ENCODE assay signal across 8 cellular contexts in genomic region chr12:48104531-48104930, GRCh38. TPM values are rescaled to one million over a fixed set of nuclear protein-coding genes. Genes with fewer than 3 reads are reported as not detected.
DNase-seq lines count a peak whose midpoint lies in the region; ATAC-seq and TF ChIP-seq lines count a peak whose summit lies in the region.

No MANE protein-coding gene starts in this region.

- H3K27me3 Mint-ChIP-seq in central memory CD8-positive, alpha-beta T cell, result no peaks in the 10 kb centered on the region
- H3K27me3 Mint-ChIP-seq in nephron progenitor cell (ENCODE audit: low read depth, poor library complexity), result peaks cover 16% of the 10 kb centered on the region

- H3K4me3 ChIP-seq in KMS-11 (IDR thresholded peaks at IDR 0.05; ENCODE audit: insufficient read depth, low read depth, low read length), result no peak overlapping the region
- H3K4me3 ChIP-seq in thyroid gland (replicated peaks in 1 of 3), result no peak overlapping the region

- ATAC-seq in central memory CD8-positive, alpha-beta T cell (replicated peaks; ENCODE audit: extremely low read depth, poor library complexity, severe bottlenecking), result no peak

- peak overlapping the region; percentile 95 for H3K9ac ChIP-seq in KMS-11

- TF ChIP-seq POLR2A in thyroid gland (IDR thresholded peaks at IDR 0.05), result no peak

- H3K9me3 Mint-ChIP-seq in central memory CD8-positive, alpha-beta T cell, result no peaks in the 10 kb centered on the region
- H3K9me3 Mint-ChIP-seq in nephron progenitor cell, result no peaks in the 10 kb centered on the region

- H3K36me3 ChIP-seq in KMS-11 (ENCODE audit: insufficient read depth) (no peaks in the 10 kb centered on the region), thyroid gland (no peaks in the 10 kb centered on the region)

- peaks cover 38% of the 10 kb centered on the region for H3K4me1 Mint-ChIP-seq in central memory CD8-positive, alpha-beta T cell
- H3K4me1 Mint-ChIP-seq in nephron progenitor cell, result peaks cover 47% of the 10 kb centered on the region

- peak overlapping the region; percentile 81 for H3K4me2 ChIP-seq in KMS-11

- no peak for TF ChIP-seq CTCF in KMS-11 (conservative IDR thresholded peaks at IDR 0.05; ENCODE audit: low read depth, low read length)
- no peak for TF ChIP-seq CTCF in nephron progenitor cell (IDR thresholded peaks at IDR 0.05)
- TF ChIP-seq CTCF in thyroid gland (IDR thresholded peaks at IDR 0.05), result no peak

- H3K27ac ChIP-seq in KMS-11 (peak overlapping the region; percentile 98), thyroid gland (no peak overlapping the region)

- no peaks in the 10 kb centered on the region for H3K27me3 ChIP-seq in KMS-11 (ENCODE audit: insufficient read depth, low read depth)
- H3K27me3 ChIP-seq in thyroid gland, result no peaks in the 10 kb centered on the region

- DNase-seq in DMS79 treated with DMSO at 0.1 percent for 48 hours (lab: John Stamatoyannopoulos, UW) (peak; percentile 29), nephron progenitor cell (no peak), thyroid gland (no peak), NCI-H774 (lab: John Stamatoyannopoulos, UW) (no peak), C1 segment of cervical spinal cord (lab: John Stamatoyannopoulos, UW) (no peak), foreskin melanocyte (no peak)
- DNase-seq in central memory CD8-positive, alpha-beta T cell (ENCODE audit: low spot score in 2 of 2), result no peak

- H3K36me3 Mint-ChIP-seq in central memory CD8-positive, alpha-beta T cell (ENCODE audit: insufficient read depth), result peaks cover 19% of the 10 kb centered on the region
- no peaks in the 10 kb centered on the region for H3K36me3 Mint-ChIP-seq in nephron progenitor cell (ENCODE audit: low read depth)

- H2AFZ ChIP-seq in KMS-11 (ENCODE audit: low read depth), result no peak overlapping the region

- H3K4me1 ChIP-seq in KMS-11 (ENCODE audit: low read depth, poor library complexity, severe bottlenecking), result peaks cover 42% of the 10 kb centered on the region
- H3K4me1 ChIP-seq in thyroid gland, result peaks cover 7 to 16% of the 10 kb centered on the region in 2 donors

- H3K27ac Mint-ChIP-seq in central memory CD8-positive, alpha-beta T cell (ENCODE audit: low read depth), result peak overlapping the region; percentile 92
- no peak overlapping the region for H3K27ac Mint-ChIP-seq in nephron progenitor cell

- H3K4me3 Mint-ChIP-seq in central memory CD8-positive, alpha-beta T cell, result peak overlapping the region; percentile 93
- H3K4me3 Mint-ChIP-seq in nephron progenitor cell, result peak overlapping the region; percentile 95

- H3K79me2 ChIP-seq in KMS-11 (ENCODE audit: insufficient read depth, low read depth), result peaks cover 53% of the 10 kb centered on the region

- H4K20me1 ChIP-seq in KMS-11 (ENCODE audit: insufficient read depth), result no peaks in the 10 kb centered on the region

- intact Hi-C loops in thyroid gland (cut with DNase I), result no loop called here

- H3K9me3 ChIP-seq in thyroid gland, result no peaks in the 10 kb centered on the region

- 54% methylated on average over 4 of the region's 4 CpGs for WGBS in thyroid gland, 2 donors

RNA-seq across cellular contexts. Expression of gene SENP1, which starts 1.3 kb away (rescaled TPM):
- total RNA-seq in thyroid gland, result 10 to 100 TPM; 20.6 to 58.8 (median 24.5) TPM

RNA-seq across cellular contexts. Expression of gene PFKM, which starts 14.6 kb away (rescaled TPM):
- total RNA-seq in thyroid gland, result 10 to 100 TPM; 36.1 to 66.7 (median 49.2) TPM

RNA-seq across cellular contexts. Expression of gene ASB8, which starts 52.8 kb away (rescaled TPM):
- 10 to 100 TPM; 28.9 to 70.6 (median 33.4) TPM for total RNA-seq in thyroid gland
